7 cellular contexts compared by ENCODE assay signal in genomic region chr1:78491311-78492071, GRCh38. TPM values are rescaled to one million over a fixed set of nuclear protein-coding genes. Genes with fewer than 3 reads are reported as not detected.
DNase-seq lines count a peak whose midpoint lies in the region; ATAC-seq and TF ChIP-seq lines count a peak whose summit lies in the region.

No MANE protein-coding gene starts in this region.

- ATAC-seq in GM18907 (IDR thresholded peaks at IDR 0.05; ENCODE audit: unreplicated experiment) (no peak), HG03520 (IDR thresholded peaks at IDR 0.05; ENCODE audit: unreplicated experiment) (no peak)

- TF ChIP-seq CTCF in astrocyte of the spinal cord (IDR thresholded peaks at IDR 0.05; ENCODE audit: low read depth, low read length) (no peak), suprapubic skin (IDR thresholded peaks at IDR 0.05) (no peak)

- peak overlapping the region; percentile 89 for H3K27ac ChIP-seq in suprapubic skin

- TF ChIP-seq EP300 in suprapubic skin (IDR thresholded peaks at IDR 0.05), result no peak

- peaks cover 8% of the 10 kb centered on the region for H3K4me1 ChIP-seq in suprapubic skin

- 4% methylated on average over 37 of the region's 40 CpGs for WGBS in suprapubic skin

- H3K9me3 ChIP-seq in suprapubic skin, result no peaks in the 10 kb centered on the region

- peaks cover 7% of the 10 kb centered on the region for H3K27me3 ChIP-seq in suprapubic skin

- in situ Hi-C loops in astrocyte of the spinal cord (cut with HindIII; ENCODE audit: low sequenced_read_pairs), result no loop called here

- H3K4me3 ChIP-seq in astrocyte of the spinal cord (ENCODE audit: low read depth, low read length), result peak overlapping the region; percentile 73
- H3K4me3 ChIP-seq in suprapubic skin, result peak overlapping the region; percentile 56

- H3K36me3 ChIP-seq in suprapubic skin, result no peaks in the 10 kb centered on the region

- peak in 1 of 2 donors; percentile 55 for TF ChIP-seq POLR2A in suprapubic skin (IDR thresholded peaks at IDR 0.05)

- DNase-seq in HT1080 (ENCODE audit: low read depth) (peak; percentile 62), astrocyte of the spinal cord (ENCODE audit: low read depth, low spot score) (peak; percentile 53), islet precursor cell (peak; percentile 91), suprapubic skin (ENCODE audit: low spot score in 2 of 2) (peak; percentile 74 to 85), inferior parietal cortex (ENCODE audit: extremely low spot score) (no peak)

RNA-seq across cellular contexts. Expression of gene PTGFR, which starts 0.7 kb away (rescaled TPM):
- total RNA-seq in HT1080 (2014; rRNA removed; shearing (Covaris generic)), result 2.7 and 3.1 TPM in 2 replicates
- 2.2 and 2.5 TPM in 2 replicates for polyA plus RNA-seq in HT1080 (2015; cell fraction: cytosol; rRNA removed)
- polyA plus RNA-seq in HT1080 (2015; cell fraction: nucleus; rRNA removed), result 3.5 and 4.5 TPM in 2 replicates
- 1 to 10 TPM; 2.2 to 5.9 (median 3.2) TPM for total RNA-seq in suprapubic skin
